ENCODE assay signal across 22 cellular contexts in the genomic region with DNA sequence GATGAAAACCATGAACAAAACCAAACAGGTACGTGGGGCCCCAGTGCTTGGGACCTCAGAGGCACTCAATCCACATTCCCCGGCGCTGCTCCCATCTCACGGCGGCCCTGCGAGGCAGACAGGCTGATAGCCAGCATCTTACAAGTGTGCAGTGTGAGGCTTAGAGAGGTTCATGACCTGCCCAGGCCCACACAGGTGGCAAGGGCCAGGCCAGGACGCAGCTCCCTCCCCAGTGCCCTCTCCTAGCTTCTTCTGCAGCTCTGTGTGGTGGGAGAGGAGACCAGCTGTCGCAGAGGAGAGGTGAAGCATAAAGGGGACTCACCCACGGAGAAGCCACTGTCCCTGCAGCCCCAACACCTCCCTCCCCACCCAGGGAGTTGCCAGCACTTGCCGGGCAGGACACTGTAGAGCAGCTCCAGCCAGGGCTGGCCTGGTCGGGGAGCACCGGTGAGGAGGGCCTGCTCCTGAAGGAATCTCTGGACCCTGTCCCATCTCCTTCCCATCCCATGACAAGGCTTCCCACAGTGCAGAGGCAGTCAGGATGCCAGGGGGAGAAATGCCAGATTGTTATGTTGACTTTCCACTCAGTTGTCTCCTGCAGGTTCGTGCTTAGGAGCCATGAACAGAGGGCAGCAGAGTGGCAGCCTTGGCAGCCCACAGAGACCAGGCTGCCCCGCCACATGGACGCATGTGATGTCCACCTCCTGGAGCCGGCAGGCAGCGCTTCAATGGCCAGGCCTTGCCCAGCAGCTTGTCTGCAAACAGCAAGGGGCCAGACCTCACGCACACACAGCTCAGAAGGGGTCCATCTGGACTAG.
DNase-seq lines count a peak whose midpoint lies in the region; ATAC-seq, FAIRE-seq and TF ChIP-seq lines count a peak whose summit lies in the region.
"Had no signal": no experiment of that assay in that cellular context is flagged by ENCODE, and none has a peak within 500 bp of the region (broad histone marks: within the 10 kb centered on the region; RNA-seq: fewer than 3 reads in every experiment).

No MANE protein-coding gene starts in this region.

- no peak for TF ChIP-seq CTCF in Panc1 (IDR thresholded peaks at IDR 0.05)
- TF ChIP-seq CTCF in D721Med (IDR thresholded peaks at IDR 0.05; ENCODE audit: insufficient read depth, missing control alignments): no peak

- POLR2A ChIA-PET in Panc1 (lab: Charles Lee): no interaction called here

- DNase-seq in DMS 273 (lab: John Stamatoyannopoulos, UW; ENCODE audit: unreplicated experiment) (peak; percentile 80), Panc1 (ENCODE audit: low read depth, low spot score) (no peak), left lobe of liver (ENCODE audit: low spot score) (peak; percentile 36), sciatic nerve (ENCODE audit: low spot score) (peak; percentile 38), D721Med (ENCODE audit: insufficient read length, low spot score) (no peak), NCI-H69 (lab: John Stamatoyannopoulos, UW) (no peak), T-helper 9 cell (no peak)
- DNase-seq: DND-41, MV-4-11, NCI-H1105 treated with DMSO at 0.1 percent for 48 hours, NCI-H2081, NCI-H2171, NCI-H345, OCI-M1 had no signal

- no peak for FAIRE-seq in D721Med (lab: Jason Lieb, UNC)
- FAIRE-seq: A549, GM12891, GM18507, GM19239, H1, HTR-8/SVneo had no signal

- 0 out of 2 replicates have a peak, but pooled peaks have one; percentile 24 for ATAC-seq in Panc1
- ATAC-seq in left lobe of liver: no peak
- no peak for ATAC-seq in sciatic nerve
- ATAC-seq in GM18505 (IDR thresholded peaks at IDR 0.05; ENCODE audit: unreplicated experiment): no peak
- ATAC-seq: A549, HCT116 had no signal

- peaks cover 8% of the 10 kb centered on the region; the same call in 1 of the 2 replicates for H3K27me3 ChIP-seq in Panc1 (ENCODE audit: control insufficient read depth, insufficient read depth, low read length)

- BruUV-seq in Panc1 (replicated peaks; lab: Mats Ljungman, UMichigan): no TSS peak

- intact Hi-C loops in Panc1 (cut with micrococcal nuclease; ENCODE audit: unreplicated experiment) (no loop called here), sciatic nerve (cut with DNase I) (no loop called here)

- H3K4me1 ChIP-seq in Panc1 (ENCODE audit: control insufficient read depth, insufficient read depth, low read length): no peaks in the 10 kb centered on the region
- H3K4me1 ChIP-seq: A549 had no signal

- CTCF ChIA-PET in Panc1 (lab: Charles Lee): no interaction called here

- H3K9me3 ChIP-seq in Panc1 (ENCODE audit: control insufficient read depth, insufficient read depth, low read depth, low read length): no peaks in the 10 kb centered on the region
- H3K9me3 ChIP-seq: A549 had no signal

- in situ Hi-C loops in Panc1 (cut with HindIII; ENCODE audit: low pct_unique_long_range_greater_than_20kb, low sequenced_read_pairs): no loop called here

- H3K27ac ChIP-seq in Panc1 (ENCODE audit: low read length): no peak overlapping the region
- H3K27ac ChIP-seq: A549 had no signal

- H3K36me3 ChIP-seq in Panc1 (ENCODE audit: control insufficient read depth, insufficient read depth, low read length): no peaks in the 10 kb centered on the region

- H3K4me3 ChIP-seq in Panc1 (ENCODE audit: low read depth in 2 of 2, low read length in 2 of 2): no peak overlapping the region
- H3K4me3 ChIP-seq: A549 had no signal

- no peak for TF ChIP-seq POLR2A in GM18505 (IDR thresholded peaks at IDR 0.05; ENCODE audit: borderline replicate concordance, extremely low read depth, insufficient read depth, insufficient read length)

Comparison
In these comparisons a context has a peak if more than half of its experiments do, and no peak if none do; other contexts are left out.
1. DNase-seq: peak in DMS 273 (single experiment), left lobe of liver (single experiment) and sciatic nerve (single experiment); none in Panc1 (single experiment), D721Med (single experiment), NCI-H69 (single experiment) and T-helper 9 cell (single experiment).